In the genomic region with DNA sequence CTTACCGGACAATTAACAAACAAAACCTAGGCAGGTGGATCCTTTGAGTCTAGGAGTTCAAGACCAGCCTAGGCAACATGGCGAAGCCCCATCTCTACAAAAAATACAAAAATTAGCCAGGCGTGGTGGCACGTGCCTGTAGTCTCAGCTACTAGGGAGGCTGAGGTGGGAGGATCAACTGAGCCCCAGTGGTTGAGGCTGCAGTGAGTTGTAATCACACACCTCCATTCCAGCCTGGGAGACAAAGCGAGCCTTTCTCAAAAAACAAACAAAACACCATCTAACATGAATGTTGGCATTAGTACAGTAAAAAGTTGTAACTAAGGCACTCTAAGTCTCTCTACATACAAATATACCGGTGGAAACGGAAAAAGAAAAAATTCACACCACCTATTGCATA, we compare ENCODE assay signal across 1 cellular context.
TF ChIP-seq lines count a peak whose summit lies in the region.

No MANE protein-coding gene starts in this region.

TF ChIP-seq in WTC11, 78 proteins besides CTCF, POLR2A, EP300 and RAD21 (continued from another document):
- TF ChIP-seq, protein P1, sequence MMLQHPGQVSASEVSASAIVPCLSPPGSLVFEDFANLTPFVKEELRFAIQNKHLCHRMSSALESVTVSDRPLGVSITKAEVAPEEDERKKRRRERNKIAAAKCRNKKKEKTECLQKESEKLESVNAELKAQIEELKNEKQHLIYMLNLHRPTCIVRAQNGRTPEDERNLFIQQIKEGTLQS (CRISPR knock-in tag; conservative IDR thresholded peaks at IDR 0.05): no peak
- TF ChIP-seq OVOL2 (CRISPR knock-in tag; IDR thresholded peaks at IDR 0.05; ENCODE audit: borderline replicate concordance) (no peak), ELF4 (CRISPR knock-in tag; IDR thresholded peaks at IDR 0.05; ENCODE audit: low read depth) (no peak)
- TF ChIP-seq, protein P2, sequence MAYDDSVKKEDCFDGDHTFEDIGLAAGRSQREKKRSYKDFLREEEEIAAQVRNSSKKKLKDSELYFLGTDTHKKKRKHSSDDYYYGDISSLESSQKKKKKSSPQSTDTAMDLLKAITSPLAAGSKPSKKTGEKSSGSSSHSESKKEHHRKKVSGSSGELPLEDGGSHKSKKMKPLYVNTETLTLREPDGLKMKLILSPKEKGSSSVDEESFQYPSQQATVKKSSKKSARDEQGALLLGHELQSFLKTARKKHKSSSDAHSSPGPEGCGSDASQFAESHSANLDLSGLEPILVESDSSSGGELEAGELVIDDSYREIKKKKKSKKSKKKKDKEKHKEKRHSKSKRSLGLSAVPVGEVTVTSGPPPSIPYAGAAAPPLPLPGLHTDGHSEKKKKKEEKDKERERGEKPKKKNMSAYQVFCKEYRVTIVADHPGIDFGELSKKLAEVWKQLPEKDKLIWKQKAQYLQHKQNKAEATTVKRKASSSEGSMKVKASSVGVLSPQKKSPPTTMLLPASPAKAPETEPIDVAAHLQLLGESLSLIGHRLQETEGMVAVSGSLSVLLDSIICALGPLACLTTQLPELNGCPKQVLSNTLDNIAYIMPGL (CRISPR knock-in tag; IDR thresholded peaks at IDR 0.05): no peak
- TF ChIP-seq, protein P3, sequence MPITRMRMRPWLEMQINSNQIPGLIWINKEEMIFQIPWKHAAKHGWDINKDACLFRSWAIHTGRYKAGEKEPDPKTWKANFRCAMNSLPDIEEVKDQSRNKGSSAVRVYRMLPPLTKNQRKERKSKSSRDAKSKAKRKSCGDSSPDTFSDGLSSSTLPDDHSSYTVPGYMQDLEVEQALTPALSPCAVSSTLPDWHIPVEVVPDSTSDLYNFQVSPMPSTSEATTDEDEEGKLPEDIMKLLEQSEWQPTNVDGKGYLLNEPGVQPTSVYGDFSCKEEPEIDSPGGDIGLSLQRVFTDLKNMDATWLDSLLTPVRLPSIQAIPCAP (CRISPR knock-in tag; IDR thresholded peaks at IDR 0.05): no peak
